26 cellular contexts compared by ENCODE assay signal in the genomic region with DNA sequence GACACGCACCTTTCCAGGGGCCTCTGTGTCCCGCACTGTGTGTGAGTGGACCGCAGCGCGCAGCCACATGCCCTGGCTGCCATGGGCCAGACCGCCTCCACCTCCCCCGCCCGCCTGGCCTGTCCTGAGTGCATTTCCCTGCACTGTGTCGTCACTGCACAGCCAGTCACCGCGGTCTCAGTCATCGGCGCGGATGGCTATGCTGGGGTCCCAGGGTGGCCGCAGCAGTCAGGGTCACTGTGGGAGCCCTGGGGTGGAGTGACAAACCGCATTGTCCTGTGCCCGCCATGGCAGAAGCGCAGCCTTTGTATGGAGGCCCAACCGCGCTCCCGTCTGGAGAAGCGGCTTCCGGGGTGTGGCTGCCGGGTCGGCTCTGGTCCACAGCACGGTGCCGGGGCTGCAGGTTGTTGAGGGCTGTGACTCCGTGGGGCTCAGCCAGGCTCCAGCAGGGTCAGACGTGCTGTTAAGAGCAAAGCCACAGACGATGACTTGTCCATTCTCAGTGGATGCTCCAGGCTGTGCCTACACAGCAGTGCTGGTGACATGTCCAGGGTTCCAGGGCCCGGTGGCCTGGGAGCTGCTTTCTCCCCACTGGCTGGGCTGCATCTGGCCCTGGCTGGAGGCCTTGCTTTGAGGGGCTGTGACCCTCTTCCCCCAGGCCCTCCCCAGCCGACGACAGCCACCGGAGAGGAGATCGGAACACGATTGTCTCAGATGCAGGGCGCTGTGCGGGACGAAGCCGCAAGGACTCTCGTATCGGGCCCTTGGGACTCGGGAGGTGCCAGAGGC.
"Had no signal": no experiment of that assay in that cellular context is flagged by ENCODE, and none has a peak within 500 bp of the region (broad histone marks: within the 10 kb centered on the region; RNA-seq: fewer than 3 reads in every experiment).

No MANE protein-coding gene starts in this region.

- H3K36me3 ChIP-seq: neural progenitor cell had no signal

- H3K4me1 ChIP-seq: left lung had no signal

- DNase-seq: cortex of kidney; dorsolateral prefrontal cortex; effector CD8-positive, alpha-beta T cell; esophagus squamous epithelium; foreskin fibroblast; glutamatergic neuron; islet precursor cell; lower lobe of right lung; mesenchymal stem cell; midbrain; nucleus accumbens; stimulated activated CD4-positive, alpha-beta T cell treated with anti-CD3 and anti-CD28 coated beads, Interleukin-15, amount 100 ng/mL, for 24 hours; stimulated activated CD4-positive, alpha-beta T cell treated with anti-CD3 and anti-CD28 coated beads, Interleukin-1b, Interleukin-23, amount 100 ng/mL, for 48 hours; stimulated activated CD4-positive, alpha-beta T cell treated with anti-CD3 and anti-CD28 coated beads, Interleukin-4, amount 100 ng/mL, for 24 hours; trophoblast cell had no signal

- H3K9me3 Mint-ChIP-seq: natural killer cell treated with Interleukin-12 subunit alpha and Interleukin-12 subunit beta and Interleukin-15 and Interleukin-18, amount 100 ng/mL, for 72 hours; neural progenitor cell; stimulated activated memory B cell treated with anti-CD40 and anti-IgM and Interleukin-4, amounts not matched to agents 10 μg/mL and 1 μg/mL and 100 μg/mL, for 72 hours; stimulated activated naive CD8-positive, alpha-beta T cell treated with anti-CD3 and anti-CD28 coated beads, Interleukin-15, Interleukin-2, amounts not matched to agents 100 ng/mL and 50 ng/mL, for 24 hours had no signal

- H2AFZ ChIP-seq: neural progenitor cell had no signal

- H3K9ac ChIP-seq: neural progenitor cell had no signal

- H3K4me2 ChIP-seq: neural progenitor cell had no signal

- H3K27me3 Mint-ChIP-seq: natural killer cell treated with Interleukin-12 subunit alpha and Interleukin-12 subunit beta and Interleukin-15 and Interleukin-18, amount 100 ng/mL, for 72 hours; progenitor cell of endocrine pancreas; stimulated activated memory B cell treated with anti-CD40 and anti-IgM and Interleukin-4, amounts not matched to agents 10 μg/mL and 1 μg/mL and 100 μg/mL, for 72 hours; stimulated activated naive CD8-positive, alpha-beta T cell treated with anti-CD3 and anti-CD28 coated beads, Interleukin-15, Interleukin-2, amounts not matched to agents 100 ng/mL and 50 ng/mL, for 24 hours had no signal

- H3K27ac ChIP-seq: epithelial cell of prostate, esophagus squamous epithelium, gastroesophageal sphincter, left lung, lower lobe of right lung, neural progenitor cell, pancreas, right lobe of liver, thoracic aorta had no signal

- H3K27me3 ChIP-seq: dorsolateral prefrontal cortex, esophagus squamous epithelium, gastroesophageal sphincter, left lung, neural progenitor cell, pancreas, right lobe of liver had no signal

- H3K4me3 ChIP-seq: dorsolateral prefrontal cortex, esophagus squamous epithelium, gastroesophageal sphincter, left lung, lower lobe of right lung, neural progenitor cell, pancreas, right lobe of liver, thoracic aorta had no signal

- H3K9me3 ChIP-seq: esophagus squamous epithelium, gastroesophageal sphincter, left lung, lower lobe of right lung, pancreas, right lobe of liver, thoracic aorta had no signal

- H3K27ac Mint-ChIP-seq: natural killer cell treated with Interleukin-12 subunit alpha and Interleukin-12 subunit beta and Interleukin-15 and Interleukin-18, amount 100 ng/mL, for 72 hours; neural progenitor cell; progenitor cell of endocrine pancreas; stimulated activated memory B cell treated with anti-CD40 and anti-IgM and Interleukin-4, amounts not matched to agents 10 μg/mL and 1 μg/mL and 100 μg/mL, for 72 hours; stimulated activated naive CD8-positive, alpha-beta T cell treated with anti-CD3 and anti-CD28 coated beads, Interleukin-15, Interleukin-2, amounts not matched to agents 100 ng/mL and 50 ng/mL, for 24 hours had no signal

- H3K36me3 Mint-ChIP-seq: natural killer cell treated with Interleukin-12 subunit alpha and Interleukin-12 subunit beta and Interleukin-15 and Interleukin-18, amount 100 ng/mL, for 72 hours had no signal

- ATAC-seq: left lung; lower lobe of right lung; natural killer cell treated with Interleukin-12 subunit alpha and Interleukin-12 subunit beta and Interleukin-15 and Interleukin-18, amount 100 ng/mL, for 72 hours; pancreas; right lobe of liver; stimulated activated memory B cell treated with anti-CD40 and anti-IgM and Interleukin-4, amounts not matched to agents 10 μg/mL and 1 μg/mL and 100 μg/mL, for 72 hours had no signal

- H3K4me3 Mint-ChIP-seq: natural killer cell treated with Interleukin-12 subunit alpha and Interleukin-12 subunit beta and Interleukin-15 and Interleukin-18, amount 100 ng/mL, for 72 hours; neural progenitor cell; stimulated activated memory B cell treated with anti-CD40 and anti-IgM and Interleukin-4, amounts not matched to agents 10 μg/mL and 1 μg/mL and 100 μg/mL, for 72 hours; stimulated activated naive CD8-positive, alpha-beta T cell treated with anti-CD3 and anti-CD28 coated beads, Interleukin-15, Interleukin-2, amounts not matched to agents 100 ng/mL and 50 ng/mL, for 24 hours had no signal
